22 cellular contexts compared by ENCODE assay signal in genomic region chr15:96804754-96805153, GRCh38.
"Had no signal": no experiment of that assay in that cellular context is flagged by ENCODE, and none has a peak within 500 bp of the region (broad histone marks: within the 10 kb centered on the region; RNA-seq: fewer than 3 reads in every experiment).

No MANE protein-coding gene starts in this region.

- H3K4me1 ChIP-seq: esophagus squamous epithelium, gastroesophageal sphincter, left ventricle myocardium inferior, lower lobe of right lung, pancreas, prostate gland, sigmoid colon had no signal

- H3K4me3 Mint-ChIP-seq: effector memory CD8-positive, alpha-beta T cell; memory B cell; mesothelial cell of epicardium; natural killer cell had no signal

- H3K36me3 Mint-ChIP-seq: memory B cell, mesothelial cell of epicardium, natural killer cell had no signal

- H3K27me3 ChIP-seq: esophagus squamous epithelium, sigmoid colon had no signal

- H3K27ac Mint-ChIP-seq: effector memory CD8-positive, alpha-beta T cell; memory B cell; mesothelial cell of epicardium; natural killer cell had no signal

- H3K36me3 ChIP-seq: esophagus squamous epithelium, gastroesophageal sphincter, left ventricle myocardium inferior, lower lobe of right lung, pancreas, prostate gland, sigmoid colon had no signal

- H3K27ac ChIP-seq: coronary artery, dorsolateral prefrontal cortex, esophagus squamous epithelium, gastroesophageal sphincter, left ventricle myocardium inferior, lower lobe of right lung, pancreas, prostate gland, sigmoid colon, skin epidermis had no signal

- DNase-seq: dorsolateral prefrontal cortex; effector memory CD8-positive, alpha-beta T cell; esophagus squamous epithelium; foreskin fibroblast; glutamatergic neuron; islet precursor cell; left ventricle myocardium inferior; lower lobe of right lung; natural killer cell; occipital lobe; pancreas; sigmoid colon; stimulated activated CD4-positive, alpha-beta T cell treated with anti-CD3 and anti-CD28 coated beads, Interleukin-2, amount 100 ng/mL, for 24 hours; stimulated activated CD4-positive, alpha-beta T cell treated with anti-CD3 and anti-CD28 coated beads, Interleukin-4, amount 100 ng/mL, for 4 hours; stimulated activated naive CD4-positive, alpha-beta T cell; trophoblast cell had no signal

- H3K4me1 Mint-ChIP-seq: memory B cell, natural killer cell had no signal

- H3K27me3 Mint-ChIP-seq: effector memory CD8-positive, alpha-beta T cell; memory B cell had no signal

- H3K4me3 ChIP-seq: coronary artery, dorsolateral prefrontal cortex, esophagus squamous epithelium, gastroesophageal sphincter, left ventricle myocardium inferior, lower lobe of right lung, pancreas, prostate gland, sigmoid colon, skin epidermis had no signal

- H3K9me3 Mint-ChIP-seq: mesothelial cell of epicardium had no signal

- H3K9me3 ChIP-seq: esophagus squamous epithelium, gastroesophageal sphincter, left ventricle myocardium inferior, lower lobe of right lung, pancreas, prostate gland, sigmoid colon had no signal
